Comparison of ENCODE assay signal across 24 cellular contexts in genomic region chr9:24258626-24259025, GRCh38.
"Had no signal": no experiment of that assay in that cellular context is flagged by ENCODE, and none has a peak within 500 bp of the region (broad histone marks: within the 10 kb centered on the region; RNA-seq: fewer than 3 reads in every experiment).

No MANE protein-coding gene starts in this region.

- H3K36me3 ChIP-seq: gastrocnemius medialis, right lobe of liver, suprapubic skin, transverse colon, upper lobe of right lung, uterus had no signal

- H3K27ac Mint-ChIP-seq: mesothelial cell of epicardium; naive B cell; natural killer cell treated with Interleukin-12 subunit alpha and Interleukin-12 subunit beta and Interleukin-15 and Interleukin-18, amount 100 ng/mL, for 72 hours; progenitor cell of endocrine pancreas; stimulated activated naive CD8-positive, alpha-beta T cell treated with anti-CD3 and anti-CD28 coated beads, Interleukin-15, amount 100 ng/mL, for 72 hours had no signal

- H3K27me3 Mint-ChIP-seq: naive B cell; natural killer cell treated with Interleukin-12 subunit alpha and Interleukin-12 subunit beta and Interleukin-15 and Interleukin-18, amount 100 ng/mL, for 72 hours; progenitor cell of endocrine pancreas; stimulated activated naive CD8-positive, alpha-beta T cell treated with anti-CD3 and anti-CD28 coated beads, Interleukin-15, amount 100 ng/mL, for 72 hours had no signal

- H3K9ac ChIP-seq: parathyroid adenoma had no signal

- H3K4me1 Mint-ChIP-seq: mesothelial cell of epicardium; naive B cell; neural crest cell; stimulated activated naive CD8-positive, alpha-beta T cell treated with anti-CD3 and anti-CD28 coated beads, Interleukin-15, amount 100 ng/mL, for 72 hours had no signal

- H3K27ac ChIP-seq: dorsolateral prefrontal cortex, gastrocnemius medialis, parathyroid adenoma, right lobe of liver, suprapubic skin, transverse colon, upper lobe of right lung, uterus had no signal

- H3K4me1 ChIP-seq: gastrocnemius medialis, parathyroid adenoma, right lobe of liver, suprapubic skin, transverse colon, upper lobe of right lung, uterus had no signal

- DNase-seq: effector CD4-positive, alpha-beta T cell; gastrocnemius medialis; hypothalamus; mesenchymal stem cell; mucosa of descending colon; naive B cell; right lobe of liver; small intestine; stimulated activated CD4-positive, alpha-beta T cell treated with anti-CD3 and anti-CD28 coated beads, Interleukin-12 subunit alpha, Interleukin-12 subunit beta, amount 100 ng/mL, for 4 hours; stimulated activated CD4-positive, alpha-beta T cell treated with anti-CD3 and anti-CD28 coated beads, Interleukin-1b, Interleukin-23, amount 100 ng/mL, for 48 hours; stimulated activated CD4-positive, alpha-beta T cell treated with anti-CD3 and anti-CD28 coated beads, Interleukin-4, amount 100 ng/mL, for 1 hour; stimulated activated CD8-positive, alpha-beta memory T cell treated with anti-CD3 and anti-CD28 coated beads, Interleukin-4, amount 100 ng/mL, for 48 hours; stimulated activated naive CD4-positive, alpha-beta T cell; stimulated activated naive CD8-positive, alpha-beta T cell treated with anti-CD3 and anti-CD28 coated beads, Interleukin-15, amount 100 ng/mL, for 72 hours; transverse colon; upper lobe of right lung; uterus had no signal

- H3K9me3 ChIP-seq: gastrocnemius medialis, mucosa of descending colon, right lobe of liver, suprapubic skin, transverse colon, upper lobe of right lung, uterus had no signal

- H3K4me3 Mint-ChIP-seq: mesothelial cell of epicardium; naive B cell; natural killer cell treated with Interleukin-12 subunit alpha and Interleukin-12 subunit beta and Interleukin-15 and Interleukin-18, amount 100 ng/mL, for 72 hours; neural crest cell; stimulated activated naive CD8-positive, alpha-beta T cell treated with anti-CD3 and anti-CD28 coated beads, Interleukin-15, amount 100 ng/mL, for 72 hours had no signal

- H3K4me3 ChIP-seq: dorsolateral prefrontal cortex, gastrocnemius medialis, mucosa of descending colon, right lobe of liver, suprapubic skin, transverse colon, upper lobe of right lung, uterus had no signal

- H2AFZ ChIP-seq: parathyroid adenoma had no signal

- H3K79me2 ChIP-seq: parathyroid adenoma had no signal

- H3K36me3 Mint-ChIP-seq: mesothelial cell of epicardium; naive B cell; natural killer cell treated with Interleukin-12 subunit alpha and Interleukin-12 subunit beta and Interleukin-15 and Interleukin-18, amount 100 ng/mL, for 72 hours had no signal

- H3K9me3 Mint-ChIP-seq: mesothelial cell of epicardium, neural crest cell had no signal

- H3K27me3 ChIP-seq: gastrocnemius medialis, right lobe of liver, suprapubic skin, transverse colon, upper lobe of right lung, uterus had no signal
